In the genomic region with DNA sequence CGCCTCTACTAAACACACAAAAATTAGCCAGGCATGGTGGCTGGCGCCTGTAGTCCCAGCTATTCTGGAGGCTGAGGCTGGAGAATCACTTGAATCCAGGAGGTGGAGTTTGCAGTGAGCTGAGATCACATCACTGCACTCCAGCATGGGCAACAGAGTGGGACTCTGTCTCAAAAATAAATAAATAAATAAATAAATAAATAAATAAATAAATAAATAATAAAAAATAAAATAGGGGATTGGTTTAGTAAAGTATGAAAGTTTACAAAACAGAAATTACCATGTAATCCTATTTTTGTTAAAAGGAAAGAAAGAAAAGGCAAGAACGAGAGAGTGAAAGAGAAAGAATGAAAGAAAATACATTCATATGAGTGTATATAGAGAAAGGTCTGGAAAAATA, we compare ENCODE assay signal across 1 cellular context.
A peak's percentile ranks its signal among the peaks of the same experiment; 100 is the strongest.
TF ChIP-seq lines count a peak whose summit lies in the region.

No MANE protein-coding gene starts in this region.

TF ChIP-seq in HEK293, 187 proteins besides CTCF, POLR2A, EP300 and RAD21 (continued from another document):
- TF ChIP-seq, protein P1, sequence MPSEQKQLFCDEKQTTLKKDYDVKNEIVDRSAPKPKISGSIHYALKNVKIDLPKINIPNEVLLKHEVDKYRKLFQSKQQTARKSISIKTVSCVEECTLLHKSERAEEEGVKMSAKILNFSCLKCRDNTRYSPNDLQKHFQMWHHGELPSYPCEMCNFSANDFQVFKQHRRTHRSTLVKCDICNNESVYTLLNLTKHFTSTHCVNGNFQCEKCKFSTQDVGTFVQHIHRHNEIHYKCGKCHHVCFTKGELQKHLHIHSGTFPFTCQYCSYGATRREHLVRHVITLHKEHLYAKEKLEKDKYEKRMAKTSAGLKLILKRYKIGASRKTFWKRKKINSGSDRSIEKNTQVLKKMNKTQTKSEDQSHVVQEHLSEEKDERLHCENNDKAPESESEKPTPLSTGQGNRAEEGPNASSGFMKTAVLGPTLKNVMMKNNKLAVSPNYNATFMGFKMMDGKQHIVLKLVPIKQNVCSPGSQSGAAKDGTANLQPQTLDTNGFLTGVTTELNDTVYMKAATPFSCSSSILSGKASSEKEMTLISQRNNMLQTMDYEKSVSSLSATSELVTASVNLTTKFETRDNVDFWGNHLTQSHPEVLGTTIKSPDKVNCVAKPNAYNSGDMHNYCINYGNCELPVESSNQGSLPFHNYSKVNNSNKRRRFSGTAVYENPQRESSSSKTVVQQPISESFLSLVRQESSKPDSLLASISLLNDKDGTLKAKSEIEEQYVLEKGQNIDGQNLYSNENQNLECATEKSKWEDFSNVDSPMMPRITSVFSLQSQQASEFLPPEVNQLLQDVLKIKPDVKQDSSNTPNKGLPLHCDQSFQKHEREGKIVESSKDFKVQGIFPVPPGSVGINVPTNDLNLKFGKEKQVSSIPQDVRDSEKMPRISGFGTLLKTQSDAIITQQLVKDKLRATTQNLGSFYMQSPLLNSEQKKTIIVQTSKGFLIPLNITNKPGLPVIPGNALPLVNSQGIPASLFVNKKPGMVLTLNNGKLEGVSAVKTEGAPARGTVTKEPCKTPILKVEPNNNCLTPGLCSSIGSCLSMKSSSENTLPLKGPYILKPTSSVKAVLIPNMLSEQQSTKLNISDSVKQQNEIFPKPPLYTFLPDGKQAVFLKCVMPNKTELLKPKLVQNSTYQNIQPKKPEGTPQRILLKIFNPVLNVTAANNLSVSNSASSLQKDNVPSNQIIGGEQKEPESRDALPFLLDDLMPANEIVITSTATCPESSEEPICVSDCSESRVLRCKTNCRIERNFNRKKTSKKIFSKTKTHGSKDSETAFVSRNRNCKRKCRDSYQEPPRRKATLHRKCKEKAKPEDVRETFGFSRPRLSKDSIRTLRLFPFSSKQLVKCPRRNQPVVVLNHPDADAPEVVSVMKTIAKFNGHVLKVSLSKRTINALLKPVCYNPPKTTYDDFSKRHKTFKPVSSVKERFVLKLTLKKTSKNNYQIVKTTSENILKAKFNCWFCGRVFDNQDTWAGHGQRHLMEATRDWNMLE (tag by site-specific recombination; conservative IDR thresholded peaks at IDR 0.05; ENCODE audit: low read depth): peak; percentile 96
- peak; percentile 32; the same call in 1 of the 2 replicates for TF ChIP-seq GLI2 (tag by site-specific recombination; IDR thresholded peaks at IDR 0.05; ENCODE audit: borderline replicate concordance, low read depth)
- TF ChIP-seq ZNF266 (tag by site-specific recombination; IDR thresholded peaks at IDR 0.05; ENCODE audit: low read depth): 0 out of 2 replicates have a peak, but pooled peaks have one; percentile 36
- TF ChIP-seq ZNF610 (tag by site-specific recombination; IDR thresholded peaks at IDR 0.05; ENCODE audit: borderline replicate concordance): 0 out of 2 replicates have a peak, but pooled peaks have one; percentile 21
- peak; percentile 67; the same call in 1 of the 2 replicates for TF ChIP-seq ZFP37 (tag by site-specific recombination; IDR thresholded peaks at IDR 0.05)
- TF ChIP-seq ZNF510 (tag by site-specific recombination; IDR thresholded peaks at IDR 0.05; ENCODE audit: insufficient replicate concordance): peak; percentile 79
- TF ChIP-seq MZF1 (tag by site-specific recombination; IDR thresholded peaks at IDR 0.05; ENCODE audit: borderline replicate concordance): peak; percentile 22; the same call in 1 of the 2 replicates
- TF ChIP-seq ZBTB21 (tag by site-specific recombination; IDR thresholded peaks at IDR 0.05): peak; percentile 57
- TF ChIP-seq ZNF501 (tag by site-specific recombination; IDR thresholded peaks at IDR 0.05): 0 out of 2 replicates have a peak, but pooled peaks have one; percentile 65
- TF ChIP-seq ZNF560 (tag by site-specific recombination; IDR thresholded peaks at IDR 0.05; ENCODE audit: borderline replicate concordance): peak; percentile 76; the same call in 1 of the 2 replicates
- peak; percentile 39; the same call in 1 of the 2 replicates for TF ChIP-seq ZNF366 (tag by site-specific recombination; conservative IDR thresholded peaks at IDR 0.05)
- peak; percentile 80 for TF ChIP-seq ZNF558 (tag by site-specific recombination; IDR thresholded peaks at IDR 0.05)
- 0 out of 2 replicates have a peak, but pooled peaks have one; percentile 42 for TF ChIP-seq ZNF223 (tag by site-specific recombination; IDR thresholded peaks at IDR 0.05)
- TF ChIP-seq ZBTB11 (tag by site-specific recombination; conservative IDR thresholded peaks at IDR 0.05; ENCODE audit: low read depth): peak; percentile 86
- peak; percentile 83 for TF ChIP-seq ZNF433 (tag by site-specific recombination; IDR thresholded peaks at IDR 0.05; ENCODE audit: low read depth)
- peak; percentile 87 for TF ChIP-seq ZNF664 (tag by site-specific recombination; IDR thresholded peaks at IDR 0.05)
- 0 out of 2 replicates have a peak, but pooled peaks have one; percentile 23 for TF ChIP-seq ZNF404 (tag by site-specific recombination; IDR thresholded peaks at IDR 0.05)
- peak; percentile 88 for TF ChIP-seq ZBTB8A (tag by site-specific recombination; IDR thresholded peaks at IDR 0.05)
- TF ChIP-seq, protein P2, sequence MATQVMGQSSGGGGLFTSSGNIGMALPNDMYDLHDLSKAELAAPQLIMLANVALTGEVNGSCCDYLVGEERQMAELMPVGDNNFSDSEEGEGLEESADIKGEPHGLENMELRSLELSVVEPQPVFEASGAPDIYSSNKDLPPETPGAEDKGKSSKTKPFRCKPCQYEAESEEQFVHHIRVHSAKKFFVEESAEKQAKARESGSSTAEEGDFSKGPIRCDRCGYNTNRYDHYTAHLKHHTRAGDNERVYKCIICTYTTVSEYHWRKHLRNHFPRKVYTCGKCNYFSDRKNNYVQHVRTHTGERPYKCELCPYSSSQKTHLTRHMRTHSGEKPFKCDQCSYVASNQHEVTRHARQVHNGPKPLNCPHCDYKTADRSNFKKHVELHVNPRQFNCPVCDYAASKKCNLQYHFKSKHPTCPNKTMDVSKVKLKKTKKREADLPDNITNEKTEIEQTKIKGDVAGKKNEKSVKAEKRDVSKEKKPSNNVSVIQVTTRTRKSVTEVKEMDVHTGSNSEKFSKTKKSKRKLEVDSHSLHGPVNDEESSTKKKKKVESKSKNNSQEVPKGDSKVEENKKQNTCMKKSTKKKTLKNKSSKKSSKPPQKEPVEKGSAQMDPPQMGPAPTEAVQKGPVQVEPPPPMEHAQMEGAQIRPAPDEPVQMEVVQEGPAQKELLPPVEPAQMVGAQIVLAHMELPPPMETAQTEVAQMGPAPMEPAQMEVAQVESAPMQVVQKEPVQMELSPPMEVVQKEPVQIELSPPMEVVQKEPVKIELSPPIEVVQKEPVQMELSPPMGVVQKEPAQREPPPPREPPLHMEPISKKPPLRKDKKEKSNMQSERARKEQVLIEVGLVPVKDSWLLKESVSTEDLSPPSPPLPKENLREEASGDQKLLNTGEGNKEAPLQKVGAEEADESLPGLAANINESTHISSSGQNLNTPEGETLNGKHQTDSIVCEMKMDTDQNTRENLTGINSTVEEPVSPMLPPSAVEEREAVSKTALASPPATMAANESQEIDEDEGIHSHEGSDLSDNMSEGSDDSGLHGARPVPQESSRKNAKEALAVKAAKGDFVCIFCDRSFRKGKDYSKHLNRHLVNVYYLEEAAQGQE (tag by site-specific recombination; IDR thresholded peaks at IDR 0.05): peak; percentile 84
- TF ChIP-seq ZNF791 (tag by site-specific recombination; IDR thresholded peaks at IDR 0.05): peak; percentile 68; the same call in 1 of the 2 replicates
- TF ChIP-seq ZNF292 (tag by site-specific recombination; IDR thresholded peaks at IDR 0.05; ENCODE audit: borderline replicate concordance, low read depth): 0 out of 2 replicates have a peak, but pooled peaks have one; percentile 13
- peak; percentile 80 for TF ChIP-seq ZXDB (tag by site-specific recombination; IDR thresholded peaks at IDR 0.05)
- peak; percentile 59 for TF ChIP-seq ZNF140 (tag by site-specific recombination; IDR thresholded peaks at IDR 0.05)
- TF ChIP-seq AEBP2 (tag by site-specific recombination; IDR thresholded peaks at IDR 0.05; ENCODE audit: borderline replicate concordance): 0 out of 2 replicates have a peak, but pooled peaks have one; percentile 25
- TF ChIP-seq ZNF555 (tag by site-specific recombination; conservative IDR thresholded peaks at IDR 0.05): peak; percentile 98
- peak; percentile 45 for TF ChIP-seq ZNF654 (tag by site-specific recombination; IDR thresholded peaks at IDR 0.05; ENCODE audit: low read depth)
- TF ChIP-seq ZNF580 (tag by site-specific recombination; IDR thresholded peaks at IDR 0.05): peak; percentile 76; the same call in 1 of the 2 replicates
- TF ChIP-seq ZNF426 (tag by site-specific recombination; IDR thresholded peaks at IDR 0.05): peak; percentile 98
- TF ChIP-seq ZNF394 (tag by site-specific recombination; IDR thresholded peaks at IDR 0.05; ENCODE audit: borderline replicate concordance): peak; percentile 98
TF ChIP-seq in HEK293: peak in this region for 33; not testable (repeated sequence) for 154.
